In genomic region chr5:71971862-71972261, GRCh38 we compare ENCODE assay signal across 31 cellular contexts.
"Had no signal": no experiment of that assay in that cellular context is flagged by ENCODE, and none has a peak within 500 bp of the region (broad histone marks: within the 10 kb centered on the region; RNA-seq: fewer than 3 reads in every experiment).

No MANE protein-coding gene starts in this region.

- DNase-seq: activated B cell treated with CpG ODN at 0.5 μM for 24 hours; activated CD4-positive, alpha-beta T cell treated with anti-CD3 and anti-CD28 coated beads for 48 hours; activated CD4-positive, alpha-beta T cell treated with anti-CD3 and anti-CD28 coated beads, Interleukin-2, amount 50 U/mL, for 1 hour; activated CD4-positive, alpha-beta T cell treated with anti-CD3 and anti-CD28 coated beads, Interleukin-2, amount 50 U/mL, for 48 hours; activated CD8-positive, alpha-beta memory T cell treated with anti-CD3 and anti-CD28 coated beads, Interleukin-2, amount 10 ng/mL, durations not matched to agents 7 days and 5 days; activated CD8-positive, alpha-beta memory T cell treated with anti-CD3 and anti-CD28 coated beads, Interleukin-2, amount 50 U/mL, for 4 hours; activated CD8-positive, alpha-beta T cell treated with anti-CD3 and anti-CD28 coated beads, Interleukin-2, amount 10 ng/mL, durations not matched to agents 7 days and 5 days; activated effector memory CD4-positive, alpha-beta T cell treated with anti-CD3 and anti-CD28 coated beads, Interleukin-2, amount 50 U/mL, for 16 hours; activated naive CD4-positive, alpha-beta T cell treated with anti-CD3 and anti-CD28 coated beads for 36 hours; activated naive CD8-positive, alpha-beta T cell treated with anti-CD3 and anti-CD28 coated beads for 36 hours; activated naive CD8-positive, alpha-beta T cell treated with anti-CD3 and anti-CD28 coated beads, Interleukin-2, amount 50 U/mL, for 24 hours; activated T-cell treated with anti-CD3 and anti-CD28 coated beads, Interleukin-2, amount 50 U/mL, for 1 hour; activated T-cell treated with anti-CD3 and anti-CD28 coated beads, Interleukin-2, amount 50 U/mL, for 48 hours; adrenal gland; amygdala; aorta; central memory CD4-positive, alpha-beta T cell; cerebellar nuclear complex; colonic mucosa; effector memory CD4-positive, alpha-beta T cell; endodermal cell; foreskin keratinocyte; gastrocnemius medialis; glutamatergic neuron; heart left ventricle; T-helper 2 cell had no signal

- H3K36me3 ChIP-seq: adrenal gland, breast epithelium, cardiac muscle cell, colonic mucosa, gastrocnemius medialis, heart left ventricle had no signal

- H3K4me3 ChIP-seq: adrenal gland, breast epithelium, cardiac muscle cell, colonic mucosa, gastrocnemius medialis, heart left ventricle had no signal

- H3K27ac ChIP-seq: colonic mucosa, foreskin keratinocyte, VCaP had no signal

- H3K4me1 ChIP-seq: breast epithelium, colonic mucosa, foreskin keratinocyte, gastrocnemius medialis had no signal

- ATAC-seq: activated CD4-positive, CD25-positive, alpha-beta regulatory T cell treated with anti-CD3 and anti-CD28 coated beads, Interleukin-2, amount 50 U/mL, for 24 hours; activated CD8-positive, alpha-beta memory T cell treated with anti-CD3 and anti-CD28 coated beads, Interleukin-2, amount 10 ng/mL, durations not matched to agents 7 days and 5 days; activated CD8-positive, alpha-beta T cell treated with anti-CD3 and anti-CD28 coated beads, Interleukin-2, amount 10 ng/mL, durations not matched to agents 7 days and 5 days; activated naive CD8-positive, alpha-beta T cell treated with anti-CD3 and anti-CD28 coated beads, Interleukin-2, amount 50 U/mL, for 24 hours; esophagus mucosa; foreskin keratinocyte; gastrocnemius medialis had no signal

- H3K9me3 ChIP-seq: adrenal gland, breast epithelium, colonic mucosa, gastrocnemius medialis, heart left ventricle had no signal

- H3K27me3 ChIP-seq: adrenal gland, breast epithelium, cardiac muscle cell, colonic mucosa, gastrocnemius medialis, heart left ventricle had no signal
